ENCODE assay signal across 8 cellular contexts in genomic region chr4:184383497-184384055, GRCh38.
A peak's percentile ranks its signal among the peaks of the same experiment; 100 is the strongest.
DNase-seq lines count a peak whose midpoint lies in the region; ATAC-seq, FAIRE-seq and TF ChIP-seq lines count a peak whose summit lies in the region.

No MANE protein-coding gene starts in this region.

- H3K27ac ChIP-seq in small intestine (ENCODE audit: low read depth in 1 of 2, low read length in 1 of 2): peak overlapping the region; percentile 81 to 84

- H3K36me3 ChIP-seq in small intestine (ENCODE audit: control insufficient read depth in 2 of 2, insufficient read depth in 2 of 2, low read length in 2 of 2): no peaks in the 10 kb centered on the region

- ATAC-seq in WTC11 (no peak), GM18511 (IDR thresholded peaks at IDR 0.05; ENCODE audit: unreplicated experiment) (no peak)

- no peak for TF ChIP-seq CTCF in WTC11 (IDR thresholded peaks at IDR 0.05)

- H3K27me3 Mint-ChIP-seq in WTC11 (ENCODE audit: low read depth): no peaks in the 10 kb centered on the region

- peak overlapping the region in 1 of 2 donors; percentile 11 for H3K4me3 ChIP-seq in small intestine (ENCODE audit: low read depth in 1 of 2, low read length in 2 of 2)

- peaks cover 9% of the 10 kb centered on the region; the same call in 1 of the 2 replicates for H3K9me3 Mint-ChIP-seq in WTC11

- WGBS in small intestine, 3 donors: 8 to 25% (median 15%) methylated on average over 8 of the region's 8 CpGs

- FAIRE-seq in small intestine (lab: Jason Lieb, UNC): no peak

- H3K36me3 Mint-ChIP-seq in WTC11: peaks cover 10% of the 10 kb centered on the region

- CTCF ChIA-PET in WTC11 (lab: Charles Lee): no interaction called here

- H3K27ac Mint-ChIP-seq in WTC11: 0 out of 2 replicates have a peak overlapping the region, but pooled peaks have one; percentile 48

- POLR2A ChIA-PET in WTC11 (lab: Charles Lee): no interaction called here

- peaks cover 69% of the 10 kb centered on the region for H3K4me1 Mint-ChIP-seq in WTC11

- no peaks in the 10 kb centered on the region for H3K27me3 ChIP-seq in small intestine (ENCODE audit: control insufficient read depth in 2 of 2, insufficient read depth in 2 of 2, low read length in 2 of 2)

- H3K9me3 ChIP-seq in small intestine (ENCODE audit: control insufficient read depth, low read depth): no peaks in the 10 kb centered on the region

- intact Hi-C loops in head of caudate nucleus (cut with DNase I): loop anchor here (10.0 kb wide), 1 partner anchor 151 kb away; no protein-coding TSS in a partner anchor

- DNase-seq in NCI-H2171 treated with DMSO at 0.1 percent for 48 hours (lab: John Stamatoyannopoulos, UW) (peak; percentile 3), NCI-H2171 (lab: John Stamatoyannopoulos, UW) (no peak), WTC11 (ENCODE audit: low spot score) (no peak), head of caudate nucleus (peak in 37 of 42 donors; percentile 21 to 84 (median 60)), small intestine (peak; percentile 91), NCI-H2081 (lab: John Stamatoyannopoulos, UW) (no peak), Kasumi-1 (lab: John Stamatoyannopoulos, UW) (no peak)

- H3K4me1 ChIP-seq in small intestine (ENCODE audit: control insufficient read depth in 2 of 2, insufficient read depth in 1 of 2, low read depth in 1 of 2, low read length in 1 of 2): peaks cover 21 to 26% of the 10 kb centered on the region in 2 donors

- H3K4me3 Mint-ChIP-seq in WTC11: no peak overlapping the region

TF ChIP-seq in WTC11, 78 proteins besides CTCF, POLR2A, EP300 and RAD21:
- TF ChIP-seq ZNF671 (CRISPR knock-in tag; IDR thresholded peaks at IDR 0.05) (no peak), ZNF416 (CRISPR knock-in tag; IDR thresholded peaks at IDR 0.05) (no peak), OVOL2 (CRISPR knock-in tag; IDR thresholded peaks at IDR 0.05; ENCODE audit: borderline replicate concordance) (no peak), ZNF281 (CRISPR knock-in tag; IDR thresholded peaks at IDR 0.05) (no peak), ZNF232 (CRISPR knock-in tag; IDR thresholded peaks at IDR 0.05) (no peak)
- TF ChIP-seq, protein P1, sequence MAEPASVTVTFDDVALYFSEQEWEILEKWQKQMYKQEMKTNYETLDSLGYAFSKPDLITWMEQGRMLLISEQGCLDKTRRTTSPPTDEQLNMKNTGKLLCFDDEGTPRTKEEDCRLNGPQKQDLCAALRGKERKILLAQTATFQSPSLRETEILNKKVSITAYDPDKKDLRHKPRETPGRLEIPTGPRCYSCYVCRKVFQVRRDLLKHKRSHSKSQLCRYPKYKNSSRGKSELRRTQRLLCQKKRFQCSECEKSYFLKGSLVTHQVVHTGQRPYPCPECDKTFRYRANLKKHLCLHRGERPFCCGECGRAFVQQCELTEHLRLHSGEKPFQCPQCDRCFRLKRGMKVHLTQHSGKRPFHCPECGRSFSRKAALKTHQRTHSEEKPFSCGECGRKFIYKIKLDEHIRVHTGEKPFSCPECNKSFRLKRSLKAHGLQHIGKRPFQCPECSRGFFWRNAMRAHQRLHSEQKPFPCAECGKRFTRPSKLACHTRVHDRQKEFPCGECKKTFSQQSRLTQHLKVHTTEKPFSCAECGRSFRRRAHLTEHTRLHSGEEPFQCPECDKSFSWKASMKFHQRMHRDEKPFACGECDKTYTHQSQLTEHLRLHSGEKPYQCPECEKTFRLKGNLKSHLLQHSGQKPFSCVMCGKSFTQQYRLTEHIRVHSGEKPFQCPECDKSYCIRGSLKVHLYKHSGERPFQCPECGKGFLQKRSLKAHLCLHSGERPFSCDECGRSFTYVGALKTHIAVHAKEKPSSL (CRISPR knock-in tag; conservative IDR thresholded peaks at IDR 0.05): no peak

Comparison
In these comparisons a context has a peak if more than half of its experiments do, and no peak if none do; other contexts are left out.
1. DNase-seq: peak in NCI-H2171 treated with DMSO at 0.1 percent for 48 hours (single experiment), head of caudate nucleus (37 of 42) and small intestine (single experiment); none in NCI-H2171 (single experiment), WTC11 (single experiment), NCI-H2081 (0 of 2) and Kasumi-1 (0 of 2).